ENCODE assay signal across 8 cellular contexts in genomic region chr5:126900796-126901195, GRCh38.
"Had no signal": no experiment of that assay in that cellular context is flagged by ENCODE, and none has a peak within 500 bp of the region (broad histone marks: within the 10 kb centered on the region; RNA-seq: fewer than 3 reads in every experiment).

No MANE protein-coding gene starts in this region.

- DNase-seq: GDM1, GF-D8 had no signal

- H3K4me3 ChIP-seq: GM12878 had no signal

- FAIRE-seq: G401.6, GM12878, GM12891, GM12892, GM18507, GM19239 had no signal

- ATAC-seq: GM12878 had no signal
